20 cellular contexts compared by ENCODE assay signal in genomic region chr9:106622148-106622547, GRCh38.
DNase-seq lines count a peak whose midpoint lies in the region; ATAC-seq and TF ChIP-seq lines count a peak whose summit lies in the region.
"Had no signal": no experiment of that assay in that cellular context is flagged by ENCODE, and none has a peak within 500 bp of the region (broad histone marks: within the 10 kb centered on the region; RNA-seq: fewer than 3 reads in every experiment).

No MANE protein-coding gene starts in this region.

- H3K27me3 ChIP-seq in esophagus muscularis mucosa: no peaks in the 10 kb centered on the region
- no peaks in the 10 kb centered on the region for H3K27me3 ChIP-seq in vagina
- no peaks in the 10 kb centered on the region for H3K27me3 ChIP-seq in naive thymus-derived CD4-positive, alpha-beta T cell (ENCODE audit: control insufficient read depth in 2 of 2, insufficient read depth in 2 of 2, low read length in 2 of 2)
- H3K27me3 ChIP-seq: foreskin keratinocyte, right atrium auricular region, thyroid gland had no signal

- TF ChIP-seq EP300 in esophagus muscularis mucosa (IDR thresholded peaks at IDR 0.05): no peak

- H3K4me1 ChIP-seq in esophagus muscularis mucosa (peaks cover 3 to 19% (median 8%) of the 10 kb centered on the region in 4 donors), vagina (no peaks in the 10 kb centered on the region)
- no peaks in the 10 kb centered on the region for H3K4me1 ChIP-seq in naive thymus-derived CD4-positive, alpha-beta T cell (ENCODE audit: control insufficient read depth in 2 of 2, insufficient read depth in 2 of 2, low read length in 2 of 2)
- H3K4me1 ChIP-seq: thyroid gland had no signal

- no peak for ATAC-seq in Right ventricle myocardium inferior
- no peak for ATAC-seq in Right ventricle myocardium superior (ENCODE audit: poor library complexity)
- no peak for ATAC-seq in naive thymus-derived CD4-positive, alpha-beta T cell
- no peak for ATAC-seq in natural killer cell
- ATAC-seq: activated naive CD4-positive, alpha-beta T cell treated with anti-CD3 and anti-CD28 coated beads, Interleukin-2, amount 50 U/mL, for 72 hours; foreskin keratinocyte had no signal

- POLR2A ChIA-PET in naive thymus-derived CD4-positive, alpha-beta T cell (lab: Charles Lee): no interaction called here

- no peaks in the 10 kb centered on the region for H3K4me1 Mint-ChIP-seq in naive thymus-derived CD4-positive, alpha-beta T cell
- no peaks in the 10 kb centered on the region for H3K4me1 Mint-ChIP-seq in natural killer cell
- H3K4me1 Mint-ChIP-seq: naive B cell had no signal

- H3K9me3 Mint-ChIP-seq in naive thymus-derived CD4-positive, alpha-beta T cell: peaks cover 0 to 7% (median 2%) of the 10 kb centered on the region in 11 donors
- H3K9me3 Mint-ChIP-seq in natural killer cell: no peaks in the 10 kb centered on the region
- H3K9me3 Mint-ChIP-seq: naive B cell had no signal

- H3K27ac ChIP-seq in esophagus muscularis mucosa (replicated peaks in 1 of 4) (peak overlapping the region in 3 of 4 donors; percentile 23 to 58 (median 35)), vagina (peak overlapping the region; percentile 52)
- H3K27ac ChIP-seq in naive thymus-derived CD4-positive, alpha-beta T cell (ENCODE audit: low read depth, low read length): no peak overlapping the region
- H3K27ac ChIP-seq: foreskin keratinocyte, right atrium auricular region, thyroid gland had no signal

- peak; percentile 54 for DNase-seq in Right ventricle myocardium inferior (ENCODE audit: missing footprints)
- DNase-seq in Right ventricle myocardium superior: no peak
- DNase-seq in NCI-H82 treated with DMSO at 0.1 percent for 48 hours (lab: John Stamatoyannopoulos, UW; ENCODE audit: unreplicated experiment): peak; percentile 6
- DNase-seq in esophagus muscularis mucosa (ENCODE audit: extremely low spot score): no peak
- DNase-seq in vagina (ENCODE audit: extremely low spot score in 2 of 2): no peak
- DNase-seq in naive thymus-derived CD4-positive, alpha-beta T cell: no peak
- no peak for DNase-seq in natural killer cell
- DNase-seq in SW 1271 (lab: John Stamatoyannopoulos, UW): no peak
- DNase-seq: ACHN; activated CD4-positive, alpha-beta T cell treated with anti-CD3 and anti-CD28 coated beads for 48 hours; foreskin keratinocyte; GF-D8; Karpas-422; naive B cell; RPMI8226; stimulated activated CD4-positive, alpha-beta T cell treated with anti-CD3 and anti-CD28 coated beads, Interleukin-4, amount 100 ng/mL, for 1 hour; T1000; thyroid gland had no signal

- peaks cover 0 to 5% (median 0%) of the 10 kb centered on the region in 5 donors for H3K27me3 Mint-ChIP-seq in naive thymus-derived CD4-positive, alpha-beta T cell
- H3K27me3 Mint-ChIP-seq in natural killer cell (ENCODE audit: low read depth in 2 of 2): no peaks in the 10 kb centered on the region
- H3K27me3 Mint-ChIP-seq: naive B cell had no signal

- H3K27ac Mint-ChIP-seq in naive thymus-derived CD4-positive, alpha-beta T cell: no peak overlapping the region
- H3K27ac Mint-ChIP-seq in natural killer cell: no peak overlapping the region
- H3K27ac Mint-ChIP-seq: activated naive CD4-positive, alpha-beta T cell treated with anti-CD3 and anti-CD28 coated beads, Interleukin-2, amount 50 U/mL, for 72 hours; naive B cell had no signal

- TF ChIP-seq CTCF in esophagus muscularis mucosa (IDR thresholded peaks at IDR 0.05) (no peak), vagina (IDR thresholded peaks at IDR 0.05) (no peak), natural killer cell (IDR thresholded peaks at IDR 0.05) (no peak)

- WGBS in esophagus muscularis mucosa: 76% methylated on average over 11 of the region's 11 CpGs

- H3K36me3 Mint-ChIP-seq in naive thymus-derived CD4-positive, alpha-beta T cell: no peaks in the 10 kb centered on the region
- no peaks in the 10 kb centered on the region for H3K36me3 Mint-ChIP-seq in natural killer cell
- H3K36me3 Mint-ChIP-seq: activated naive CD4-positive, alpha-beta T cell treated with anti-CD3 and anti-CD28 coated beads, Interleukin-2, amount 50 U/mL, for 72 hours; naive B cell had no signal

- intact Hi-C loops in Right ventricle myocardium inferior (cut with DNase I) (no loop called here), Right ventricle myocardium superior (cut with DNase I) (no loop called here), esophagus muscularis mucosa (cut with DNase I) (loop anchor here (10.0 kb wide), 1 partner anchor 97 kb away; no protein-coding TSS in a partner anchor), vagina (cut with DNase I) (no loop called here), natural killer cell (cut with micrococcal nuclease) (no loop called here)
- intact Hi-C loops in naive thymus-derived CD4-positive, alpha-beta T cell (cut with micrococcal nuclease): no loop called here

- no peaks in the 10 kb centered on the region for H3K9me3 ChIP-seq in esophagus muscularis mucosa
- no peaks in the 10 kb centered on the region for H3K9me3 ChIP-seq in vagina
- no peaks in the 10 kb centered on the region for H3K9me3 ChIP-seq in naive thymus-derived CD4-positive, alpha-beta T cell (ENCODE audit: control insufficient read depth in 2 of 3, low read length in 3 of 3)
- H3K9me3 ChIP-seq: right atrium auricular region, thyroid gland had no signal

- H3K36me3 ChIP-seq in esophagus muscularis mucosa (no peaks in the 10 kb centered on the region), vagina (no peaks in the 10 kb centered on the region)
- H3K36me3 ChIP-seq in naive thymus-derived CD4-positive, alpha-beta T cell (ENCODE audit: control insufficient read depth in 2 of 3, insufficient read depth in 3 of 3, low read length in 3 of 3): no peaks in the 10 kb centered on the region
- H3K36me3 ChIP-seq: right atrium auricular region, thyroid gland had no signal

- H3K4me3 ChIP-seq in esophagus muscularis mucosa (no peak overlapping the region), vagina (no peak overlapping the region)
- H3K4me3 ChIP-seq in naive thymus-derived CD4-positive, alpha-beta T cell (ENCODE audit: low read length): no peak overlapping the region
- H3K4me3 ChIP-seq: right atrium auricular region, thyroid gland had no signal

- no peak for TF ChIP-seq POLR2A in esophagus muscularis mucosa (IDR thresholded peaks at IDR 0.05; ENCODE audit: low read depth)
- TF ChIP-seq POLR2A in vagina (IDR thresholded peaks at IDR 0.05): no peak

- H3K4me3 Mint-ChIP-seq in naive thymus-derived CD4-positive, alpha-beta T cell: no peak overlapping the region
- no peak overlapping the region for H3K4me3 Mint-ChIP-seq in natural killer cell
- H3K4me3 Mint-ChIP-seq: naive B cell had no signal

- CTCF ChIA-PET in naive thymus-derived CD4-positive, alpha-beta T cell (lab: Charles Lee): no interaction called here

Comparison
In these comparisons a context has a peak if more than half of its experiments do, and no peak if none do; other contexts are left out.
1. DNase-seq: peak in Right ventricle myocardium inferior (single experiment) and NCI-H82 treated with DMSO at 0.1 percent for 48 hours (single experiment); none in Right ventricle myocardium superior (single experiment), esophagus muscularis mucosa (single experiment), vagina (0 of 2), naive thymus-derived CD4-positive, alpha-beta T cell (0 of 9), natural killer cell (single experiment) and SW 1271 (0 of 2).